ENCODE assay signal across 22 cellular contexts in the genomic region with DNA sequence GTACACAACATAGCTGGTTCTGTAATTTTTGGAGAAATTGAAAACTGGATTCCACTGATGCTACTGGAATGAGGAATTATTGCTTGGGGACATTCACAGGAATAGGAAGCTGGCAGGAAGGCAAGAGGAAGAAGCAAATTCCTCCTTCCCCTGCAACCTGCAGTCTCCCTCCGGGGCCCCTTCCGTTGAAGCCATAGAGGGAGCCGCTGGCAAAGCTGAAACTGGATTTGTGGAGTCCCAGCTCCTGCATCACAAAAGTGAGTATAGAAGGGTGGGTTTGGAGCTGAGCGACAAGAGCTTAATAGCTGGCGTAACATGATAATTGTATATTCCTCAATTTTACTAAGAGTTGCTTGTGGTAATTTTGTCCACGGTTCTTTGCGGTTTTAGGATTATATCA.
DNase-seq lines count a peak whose midpoint lies in the region; ATAC-seq and TF ChIP-seq lines count a peak whose summit lies in the region.
"Had no signal": no experiment of that assay in that cellular context is flagged by ENCODE, and none has a peak within 500 bp of the region (broad histone marks: within the 10 kb centered on the region; RNA-seq: fewer than 3 reads in every experiment).

No MANE protein-coding gene starts in this region.

- CTCF ChIA-PET in activated naive CD4-positive, alpha-beta T cell treated with anti-CD3 and anti-CD28 coated beads, Interleukin-2, amount 10 ng/mL, durations not matched to agents 7 days and 5 days (lab: Charles Lee): no interaction called here

- no peak overlapping the region for H4K91ac ChIP-seq in neuronal stem cell (ENCODE audit: low read depth, low read length, poor library complexity)

- peaks cover 6% of the 10 kb centered on the region for H3K9me3 Mint-ChIP-seq in endothelial cell (ENCODE audit: unreplicated experiment)
- H3K9me3 Mint-ChIP-seq in activated naive CD4-positive, alpha-beta T cell treated with anti-CD3 and anti-CD28 coated beads, Interleukin-2, amount 10 ng/mL, durations not matched to agents 7 days and 5 days: no peaks in the 10 kb centered on the region
- H3K9me3 Mint-ChIP-seq in activated naive CD4-positive, alpha-beta T cell treated with anti-CD3 and anti-CD28 coated beads, Interleukin-2, amount 50 U/mL, for 72 hours: no peaks in the 10 kb centered on the region
- H3K9me3 Mint-ChIP-seq: CD4-positive, alpha-beta memory T cell; H9 had no signal

- no peak overlapping the region for H3K27ac ChIP-seq in neuronal stem cell (replicated peaks; ENCODE audit: low read length)
- H3K27ac ChIP-seq: A549; BLaER1 treated with 17β-estradiol and CSF1 and Interleukin-3, amounts not matched to agents 10 nM and 100 nM had no signal

- H2BK120ac ChIP-seq in neuronal stem cell (ENCODE audit: low read depth, low read length): no peak overlapping the region

- WGBS in neuronal stem cell (ENCODE audit: extremely low coverage in 2 of 2, insufficient read length in 2 of 2, insufficient replicate concordance in 1 of 2), 2 donors: no CpG with 5 or more reads among the region's 7 CpGs

- peak overlapping the region; percentile 26 for H3K27ac Mint-ChIP-seq in endothelial cell (ENCODE audit: unreplicated experiment)
- H3K27ac Mint-ChIP-seq in activated naive CD4-positive, alpha-beta T cell treated with anti-CD3 and anti-CD28 coated beads, Interleukin-2, amount 10 ng/mL, durations not matched to agents 7 days and 5 days: no peak overlapping the region
- H3K27ac Mint-ChIP-seq in activated naive CD4-positive, alpha-beta T cell treated with anti-CD3 and anti-CD28 coated beads, Interleukin-2, amount 50 U/mL, for 72 hours: no peak overlapping the region
- H3K27ac Mint-ChIP-seq: CD14-positive monocyte; CD4-positive, alpha-beta memory T cell; H9 had no signal

- H4K8ac ChIP-seq in neuronal stem cell (ENCODE audit: low read depth, low read length): no peak overlapping the region

- no peak overlapping the region for H2BK12ac ChIP-seq in neuronal stem cell (ENCODE audit: low read length)

- DNase-seq in H7: peak; percentile 21
- peak; percentile 19 for DNase-seq in endothelial cell (ENCODE audit: low spot score)
- no peak for DNase-seq in neuronal stem cell (ENCODE audit: low spot score)
- DNase-seq in kidney glomerular epithelial cell (lab: John Stamatoyannopoulos, UW): no peak
- no peak for DNase-seq in activated naive CD4-positive, alpha-beta T cell treated with anti-CD3 and anti-CD28 coated beads, Interleukin-2, amount 10 ng/mL, durations not matched to agents 7 days and 5 days
- DNase-seq in activated naive CD4-positive, alpha-beta T cell treated with anti-CD3 and anti-CD28 coated beads, Interleukin-2, amount 50 U/mL, for 72 hours (ENCODE audit: low spot score in 2 of 2): no peak
- DNase-seq: 8988T; ACHN; AML-193; BE2C; Calu3; CD4-positive, alpha-beta memory T cell; COR-L47; DMS53; DMS79 treated with DMSO at 0.1 percent for 48 hours; GF-D8; GOT3; H9 had no signal

- peaks cover 25% of the 10 kb centered on the region for H3K4me1 Mint-ChIP-seq in endothelial cell (ENCODE audit: unreplicated experiment)
- no peaks in the 10 kb centered on the region for H3K4me1 Mint-ChIP-seq in activated naive CD4-positive, alpha-beta T cell treated with anti-CD3 and anti-CD28 coated beads, Interleukin-2, amount 10 ng/mL, durations not matched to agents 7 days and 5 days
- H3K4me1 Mint-ChIP-seq: CD14-positive monocyte; CD4-positive, alpha-beta memory T cell had no signal

- no peak overlapping the region for H3K4ac ChIP-seq in neuronal stem cell (ENCODE audit: low read length)

- H3K36me3 Mint-ChIP-seq in endothelial cell (ENCODE audit: low read depth, unreplicated experiment): no peaks in the 10 kb centered on the region
- H3K36me3 Mint-ChIP-seq in activated naive CD4-positive, alpha-beta T cell treated with anti-CD3 and anti-CD28 coated beads, Interleukin-2, amount 10 ng/mL, durations not matched to agents 7 days and 5 days: no peaks in the 10 kb centered on the region
- H3K36me3 Mint-ChIP-seq in activated naive CD4-positive, alpha-beta T cell treated with anti-CD3 and anti-CD28 coated beads, Interleukin-2, amount 50 U/mL, for 72 hours: no peaks in the 10 kb centered on the region
- H3K36me3 Mint-ChIP-seq: CD14-positive monocyte; CD4-positive, alpha-beta memory T cell had no signal

- peak overlapping the region; percentile 66 for H3K18ac ChIP-seq in neuronal stem cell (ENCODE audit: low read length)

- no peak overlapping the region for H3K9ac ChIP-seq in neuronal stem cell (ENCODE audit: low read depth, low read length, poor library complexity)
- H3K9ac ChIP-seq: BLaER1 treated with 17β-estradiol and CSF1 and Interleukin-3, amounts not matched to agents 10 nM and 100 nM had no signal

- no peaks in the 10 kb centered on the region for H3K79me1 ChIP-seq in neuronal stem cell (ENCODE audit: low read depth, low read length)

- no peak for ATAC-seq in activated naive CD4-positive, alpha-beta T cell treated with anti-CD3 and anti-CD28 coated beads, Interleukin-2, amount 50 U/mL, for 72 hours
- ATAC-seq: A549, HCT116 had no signal

- H3K27me3 ChIP-seq in H7 (ENCODE audit: control insufficient read depth, insufficient read depth, low read length): no peaks in the 10 kb centered on the region
- H3K27me3 ChIP-seq in neuronal stem cell (ENCODE audit: control insufficient read depth in 3 of 3, insufficient read depth in 3 of 3, low read depth in 1 of 3, low read length in 3 of 3): no peaks in the 10 kb centered on the region
- H3K27me3 ChIP-seq: BE2C; BLaER1 treated with 17β-estradiol and CSF1 and Interleukin-3, amounts not matched to agents 10 nM and 100 nM had no signal

- no peak overlapping the region for H3K23ac ChIP-seq in neuronal stem cell (ENCODE audit: low read depth, low read length, poor library complexity)

- H3K4me3 ChIP-seq in H7 (ENCODE audit: insufficient read depth, low read depth, low read length) (no peak overlapping the region), neuronal stem cell (ENCODE audit: low read length in 2 of 2) (no peak overlapping the region)
- H3K4me3 ChIP-seq: A549; BLaER1 treated with 17β-estradiol and CSF1 and Interleukin-3, amounts not matched to agents 10 nM and 100 nM had no signal

- H3K9me3 ChIP-seq in neuronal stem cell (replicated peaks in 1 of 2; ENCODE audit: control insufficient read depth in 2 of 2, insufficient read depth in 1 of 2, low read depth in 1 of 2, low read length in 2 of 2): no peaks in the 10 kb centered on the region
- H3K9me3 ChIP-seq: A549, BE2C had no signal

- H3K4me3 Mint-ChIP-seq in endothelial cell (ENCODE audit: unreplicated experiment): no peak overlapping the region
- H3K4me3 Mint-ChIP-seq in activated naive CD4-positive, alpha-beta T cell treated with anti-CD3 and anti-CD28 coated beads, Interleukin-2, amount 10 ng/mL, durations not matched to agents 7 days and 5 days: no peak overlapping the region
- H3K4me3 Mint-ChIP-seq: CD14-positive monocyte; CD4-positive, alpha-beta memory T cell; H9 had no signal

- H2AFZ ChIP-seq in neuronal stem cell (ENCODE audit: low read length): no peak overlapping the region

- H3K27me3 Mint-ChIP-seq in endothelial cell (ENCODE audit: unreplicated experiment): no peaks in the 10 kb centered on the region
- peaks cover 9% of the 10 kb centered on the region for H3K27me3 Mint-ChIP-seq in activated naive CD4-positive, alpha-beta T cell treated with anti-CD3 and anti-CD28 coated beads, Interleukin-2, amount 10 ng/mL, durations not matched to agents 7 days and 5 days

- no peak overlapping the region for H3K4me2 ChIP-seq in neuronal stem cell (ENCODE audit: insufficient read depth, low read length, poor library complexity, severe bottlenecking)
- H3K4me2 ChIP-seq: A549 had no signal

- no peak overlapping the region for H2AK5ac ChIP-seq in neuronal stem cell (ENCODE audit: low read depth, low read length)

- H3K4me1 ChIP-seq in neuronal stem cell (ENCODE audit: control insufficient read depth in 2 of 2, insufficient read depth in 1 of 2, low read depth in 1 of 2, low read length in 2 of 2): no peaks in the 10 kb centered on the region
- H3K4me1 ChIP-seq: A549, BE2C had no signal

- no peak overlapping the region for H2BK5ac ChIP-seq in neuronal stem cell (ENCODE audit: low read length)

- no peak overlapping the region for H3K14ac ChIP-seq in neuronal stem cell (ENCODE audit: low read length)

- TF ChIP-seq CTCF in endothelial cell (IDR thresholded peaks at IDR 0.05; ENCODE audit: unreplicated experiment): no peak

- H2BK15ac ChIP-seq in neuronal stem cell (ENCODE audit: low read length): no peak overlapping the region

- H3K36me3 ChIP-seq in H7 (replicated peaks; ENCODE audit: control insufficient read depth, insufficient read depth, low read length) (no peaks in the 10 kb centered on the region), neuronal stem cell (replicated peaks in 1 of 2; ENCODE audit: control insufficient read depth in 2 of 2, insufficient read depth in 2 of 2, low read length in 2 of 2) (no peaks in the 10 kb centered on the region)
- H3K36me3 ChIP-seq: BE2C; BLaER1 treated with 17β-estradiol and CSF1 and Interleukin-3, amounts not matched to agents 10 nM and 100 nM had no signal

Comparison
In these comparisons a context has a peak if more than half of its experiments do, and no peak if none do; other contexts are left out.
1. DNase-seq: peak in H7 (single experiment) and endothelial cell (single experiment); none in neuronal stem cell (single experiment), kidney glomerular epithelial cell (single experiment), activated naive CD4-positive, alpha-beta T cell treated with anti-CD3 and anti-CD28 coated beads, Interleukin-2, amount 10 ng/mL, durations not matched to agents 7 days and 5 days (single experiment) and activated naive CD4-positive, alpha-beta T cell treated with anti-CD3 and anti-CD28 coated beads, Interleukin-2, amount 50 U/mL, for 72 hours (0 of 2).